8 cellular contexts compared by ENCODE assay signal in the genomic region with DNA sequence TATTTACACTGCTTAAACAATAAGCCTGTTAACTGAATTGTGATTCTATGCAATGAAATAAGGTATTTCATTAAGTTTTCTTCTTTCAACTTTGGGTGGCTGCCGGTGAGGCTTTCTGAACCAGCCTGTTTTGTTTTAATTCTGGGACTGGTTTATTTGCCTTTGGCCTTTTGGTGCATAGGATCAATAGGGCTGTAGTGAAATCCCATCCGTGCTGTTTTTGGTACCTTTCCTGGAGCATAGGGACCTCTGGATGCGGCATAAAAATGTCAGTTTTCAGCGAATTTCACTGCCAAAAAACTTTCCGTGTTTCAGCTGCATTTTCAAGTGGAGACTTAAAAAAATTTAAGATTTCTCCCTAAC. TPM values are rescaled to one million over a fixed set of nuclear protein-coding genes. Genes with fewer than 3 reads are reported as not detected.
DNase-seq lines count a peak whose midpoint lies in the region; ATAC-seq, FAIRE-seq and TF ChIP-seq lines count a peak whose summit lies in the region.

No MANE protein-coding gene starts in this region.

- TF ChIP-seq CTCF in astrocyte (IDR thresholded peaks at IDR 0.05; ENCODE audit: insufficient read depth, low read depth, low read length) (no peak), lung (IDR thresholded peaks at IDR 0.05; ENCODE audit: control extremely low read depth, extremely low read depth) (no peak), uterus (IDR thresholded peaks at IDR 0.05) (no peak)

- H3K4me3 ChIP-seq in astrocyte (ENCODE audit: insufficient read depth, low read depth, low read length) (peak overlapping the region; percentile 87), lung (peak overlapping the region; percentile 54), uterus (peak overlapping the region; percentile 61 to 70)

- H3K27ac ChIP-seq in astrocyte (ENCODE audit: low read depth, low read length) (no peak overlapping the region), lung (ENCODE audit: low read depth in 1 of 2, low read length in 1 of 2) (peak overlapping the region in 1 of 2 donors; percentile 14), uterus (peak overlapping the region in 1 of 2 donors; percentile 48)

- peaks cover 21% of the 10 kb centered on the region for H3K4me1 Mint-ChIP-seq in activated naive CD4-positive, alpha-beta T cell treated with anti-CD3 and anti-CD28 coated beads, Interleukin-2, amount 50 U/mL, for 24 hours
- peaks cover 10% of the 10 kb centered on the region for H3K4me1 Mint-ChIP-seq in astrocyte (ENCODE audit: low read depth, unreplicated experiment)

- peak overlapping the region; percentile 97 for H3K4me3 Mint-ChIP-seq in activated naive CD4-positive, alpha-beta T cell treated with anti-CD3 and anti-CD28 coated beads, Interleukin-2, amount 50 U/mL, for 24 hours
- peak overlapping the region; percentile 97 for H3K4me3 Mint-ChIP-seq in astrocyte (ENCODE audit: unreplicated experiment)

- H3K36me3 ChIP-seq in astrocyte (ENCODE audit: insufficient read depth, low read length) (no peaks in the 10 kb centered on the region), lung (ENCODE audit: control insufficient read depth in 2 of 2, insufficient read depth in 2 of 2, low read length in 2 of 2) (no peaks in the 10 kb centered on the region), uterus (no peaks in the 10 kb centered on the region)

- no peaks in the 10 kb centered on the region for H3K36me3 Mint-ChIP-seq in activated naive CD4-positive, alpha-beta T cell treated with anti-CD3 and anti-CD28 coated beads, Interleukin-2, amount 50 U/mL, for 24 hours
- H3K36me3 Mint-ChIP-seq in astrocyte (ENCODE audit: low read depth, unreplicated experiment): no peaks in the 10 kb centered on the region

- H3K27me3 Mint-ChIP-seq in activated naive CD4-positive, alpha-beta T cell treated with anti-CD3 and anti-CD28 coated beads, Interleukin-2, amount 50 U/mL, for 24 hours: no peaks in the 10 kb centered on the region
- H3K27me3 Mint-ChIP-seq in astrocyte (ENCODE audit: low read depth, unreplicated experiment): no peaks in the 10 kb centered on the region

- H3K79me2 ChIP-seq in astrocyte (ENCODE audit: insufficient read depth, low read length): no peaks in the 10 kb centered on the region

- 11 to 13% methylated on average over 5 of the region's 5 CpGs for WGBS in lung, 2 donors

- no peak for TF ChIP-seq POLR2A in uterus (IDR thresholded peaks at IDR 0.05)

- H3K9me3 ChIP-seq in astrocyte (ENCODE audit: insufficient read depth, low read depth, low read length) (no peaks in the 10 kb centered on the region), lung (ENCODE audit: control insufficient read depth in 2 of 2, insufficient read depth in 1 of 2, low read length in 1 of 2) (no peaks in the 10 kb centered on the region), uterus (no peaks in the 10 kb centered on the region)

- intact Hi-C loops in uterus (cut with DNase I; ENCODE audit: low total_unique reads): loop anchor here (10.0 kb wide), 1 partner anchor 398 kb away; no protein-coding TSS in a partner anchor

- no peaks in the 10 kb centered on the region for H3K9me3 Mint-ChIP-seq in activated naive CD4-positive, alpha-beta T cell treated with anti-CD3 and anti-CD28 coated beads, Interleukin-2, amount 50 U/mL, for 24 hours
- no peaks in the 10 kb centered on the region for H3K9me3 Mint-ChIP-seq in astrocyte (ENCODE audit: unreplicated experiment)

- H3K4me2 ChIP-seq in astrocyte (ENCODE audit: low read length): peak overlapping the region; percentile 98

- no peaks in the 10 kb centered on the region for H3K27me3 ChIP-seq in astrocyte (ENCODE audit: insufficient read depth, low read length)
- no peaks in the 10 kb centered on the region for H3K27me3 ChIP-seq in lung (ENCODE audit: control insufficient read depth, insufficient read depth)
- no peaks in the 10 kb centered on the region for H3K27me3 ChIP-seq in uterus

- H3K27ac Mint-ChIP-seq in activated naive CD4-positive, alpha-beta T cell treated with anti-CD3 and anti-CD28 coated beads, Interleukin-2, amount 50 U/mL, for 24 hours: no peak overlapping the region
- H3K27ac Mint-ChIP-seq in astrocyte (ENCODE audit: unreplicated experiment): peak overlapping the region; percentile 100

- H2AFZ ChIP-seq in astrocyte (ENCODE audit: low read depth, low read length): peak overlapping the region; percentile 86

- peak overlapping the region; percentile 91 for H3K9ac ChIP-seq in astrocyte (ENCODE audit: low read length)

- DNase-seq in activated naive CD4-positive, alpha-beta T cell (lab: John Stamatoyannopoulos, UW): no peak
- no peak for DNase-seq in astrocyte (ENCODE audit: low read depth)
- no peak for DNase-seq in lung (ENCODE audit: low spot score)
- no peak for DNase-seq in uterus
- DNase-seq in NCI-H128 (lab: John Stamatoyannopoulos, UW; ENCODE audit: unreplicated experiment): no peak
- DNase-seq in hypothalamus (lab: John Stamatoyannopoulos, UW): no peak
- DNase-seq in epidermal melanocyte (ENCODE audit: insufficient read length, low spot score): no peak

- H4K20me1 ChIP-seq in astrocyte (ENCODE audit: insufficient read depth, low read length): no peaks in the 10 kb centered on the region

- H3K4me1 ChIP-seq in astrocyte (ENCODE audit: insufficient read depth, low read length) (peaks cover 3% of the 10 kb centered on the region), lung (ENCODE audit: control insufficient read depth in 2 of 2, insufficient read depth in 2 of 2, low read length in 2 of 2) (no peaks in the 10 kb centered on the region), uterus (no peaks in the 10 kb centered on the region)

- FAIRE-seq in astrocyte (lab: Jason Lieb, UNC): no peak

- ATAC-seq in lung (ENCODE audit: insufficient read depth, low FRiP score): no peak

RNA-seq across cellular contexts. Expression of gene PLS1, which starts 0.5 kb away (rescaled TPM):
- 6.0 and 7.8 TPM in 2 replicates for total RNA-seq in astrocyte
- total RNA-seq in lung: 10 to 100 TPM; 24.0 to 45.4 TPM
- 10 to 100 TPM in 1 of 2 donors, 1 to 10 TPM in 1; 9.3 to 13.3 TPM for polyA plus RNA-seq in lung
- total RNA-seq in uterus: 1 to 10 TPM in 3 of 4 donors, under 1 TPM in 1; 0.26 to 4.5 (median 1.8) TPM

RNA-seq across cellular contexts. Expression of gene ATR, which starts 18.2 kb away (rescaled TPM):
- 22.3 and 26.9 TPM in 2 replicates for total RNA-seq in astrocyte
- 10 to 100 TPM; 24.6 to 41.3 TPM for total RNA-seq in lung
- polyA plus RNA-seq in lung: 10 to 100 TPM in 1 of 2 donors, 1 to 10 TPM in 1; 9.0 to 22.0 TPM
- 10 to 100 TPM; 18.4 to 50.5 (median 31.1) TPM for total RNA-seq in uterus
